1 cellular context compared by ENCODE assay signal in genomic region chr2:232029336-232029735, GRCh38.
TF ChIP-seq lines count a peak whose summit lies in the region.

No MANE protein-coding gene starts in this region.

TF ChIP-seq in K562, 482 proteins besides CTCF, POLR2A, EP300 and RAD21:
- TF ChIP-seq E4F1 (CRISPR knock-in tag; IDR thresholded peaks at IDR 0.05; ENCODE audit: borderline replicate concordance), result no peak
- TF ChIP-seq COPS2 (conservative IDR thresholded peaks at IDR 0.05), result no peak
- TF ChIP-seq PBX2 (CRISPR knock-in tag; IDR thresholded peaks at IDR 0.05; ENCODE audit: low read depth), result no peak
- no peak for TF ChIP-seq PBX2 (tag; conservative IDR thresholded peaks at IDR 0.05; ENCODE audit: low read depth)
- no peak for TF ChIP-seq SNAPC5 (CRISPR knock-in tag; IDR thresholded peaks at IDR 0.05)
- peak; percentile 25; the same call in 1 of the 2 replicates for TF ChIP-seq TFE3 (CRISPR knock-in tag; IDR thresholded peaks at IDR 0.05)
- no peak for TF ChIP-seq PHTF2 (CRISPR knock-in tag; IDR thresholded peaks at IDR 0.05)
- TF ChIP-seq CBFA2T2 (conservative IDR thresholded peaks at IDR 0.05), result 0 out of 2 replicates have a peak, but pooled peaks have one; percentile 4
- TF ChIP-seq HNRNPL (IDR thresholded peaks at IDR 0.05; ENCODE audit: low read depth, low read length), result no peak
- TF ChIP-seq TRIM24 (IDR thresholded peaks at IDR 0.05), result no peak
- no peak for TF ChIP-seq NFIX (CRISPR knock-in tag; IDR thresholded peaks at IDR 0.05; ENCODE audit: low read depth)
- TF ChIP-seq ID3 (CRISPR knock-in tag; IDR thresholded peaks at IDR 0.05), result no peak
- TF ChIP-seq ID3 (tag; IDR thresholded peaks at IDR 0.05), result no peak
- no peak for TF ChIP-seq PHF21A (IDR thresholded peaks at IDR 0.05; ENCODE audit: borderline replicate concordance, low read depth)
- no peak for TF ChIP-seq ZNF699 (CRISPR knock-in tag; IDR thresholded peaks at IDR 0.05; ENCODE audit: insufficient replicate concordance)
- TF ChIP-seq ZNF398 (CRISPR knock-in tag; IDR thresholded peaks at IDR 0.05), result no peak
- no peak for TF ChIP-seq GABPA (tag; conservative IDR thresholded peaks at IDR 0.05; ENCODE audit: low read depth)
- no peak for TF ChIP-seq NR4A1 (CRISPR knock-in tag; IDR thresholded peaks at IDR 0.05)
- TF ChIP-seq NR4A1 (tag; IDR thresholded peaks at IDR 0.05), result no peak
